ENCODE assay signal across 21 cellular contexts in genomic region chr2:21658907-21659306, GRCh38.
DNase-seq lines count a peak whose midpoint lies in the region; ATAC-seq and TF ChIP-seq lines count a peak whose summit lies in the region.
"Had no signal": no experiment of that assay in that cellular context is flagged by ENCODE, and none has a peak within 500 bp of the region (broad histone marks: within the 10 kb centered on the region; RNA-seq: fewer than 3 reads in every experiment).

No MANE protein-coding gene starts in this region.

- WGBS in esophagus muscularis mucosa, result 54% methylated on average over 2 of the region's 2 CpGs

- intact Hi-C loops in esophagus muscularis mucosa (cut with DNase I) (no loop called here), sciatic nerve (cut with DNase I) (no loop called here)

- CTCF ChIA-PET in AG04450 (lab: Charles Lee), result no interaction called here

- TF ChIP-seq CTCF in AG04450 (IDR thresholded peaks at IDR 0.05; ENCODE audit: low read depth, low read length), result no peak
- TF ChIP-seq CTCF in esophagus muscularis mucosa (IDR thresholded peaks at IDR 0.05), result no peak

- DNase-seq in AG04450 (ENCODE audit: low read depth, low spot score), result no peak
- DNase-seq in esophagus muscularis mucosa (ENCODE audit: extremely low spot score), result peak; percentile 34
- DNase-seq in iris pigment epithelial cell (ENCODE audit: low read depth), result peak; percentile 35
- DNase-seq in sciatic nerve (ENCODE audit: low spot score), result no peak
- no peak for DNase-seq in dedifferentiated amniotic fluid mesenchymal stem cell (ENCODE audit: extremely low spot score)
- DNase-seq in T-helper 1 cell, result no peak
- DNase-seq in cerebellar cortex (ENCODE audit: low spot score), result no peak
- DNase-seq: BE2C; Calu3; DMS153; DND-41; NCI-H1092; NCI-H146; NCI-H1930; NCI-H446 treated with DMSO at 0.1 percent for 48 hours; NCI-H526; NCI-H82; NK-92 treated with Interleukin-12 subunit alpha and Interleukin-12 subunit beta, amount 100 ng/mL, for 24 hours; PC-3 had no signal

- H3K4me1 ChIP-seq in esophagus muscularis mucosa, result peaks cover 0 to 3% (median 0%) of the 10 kb centered on the region in 4 donors

- no peak for TF ChIP-seq POLR2A in esophagus muscularis mucosa (IDR thresholded peaks at IDR 0.05; ENCODE audit: low read depth)

- no peak overlapping the region for H3K4me3 ChIP-seq in AG04450 (ENCODE audit: low read depth, low read length)
- no peak overlapping the region for H3K4me3 ChIP-seq in esophagus muscularis mucosa

- ATAC-seq in sciatic nerve, result peak; percentile 77
- ATAC-seq: HCT116, PC-3 had no signal

- no peak for TF ChIP-seq EP300 in esophagus muscularis mucosa (IDR thresholded peaks at IDR 0.05)

- no peaks in the 10 kb centered on the region for H3K27me3 ChIP-seq in AG04450 (ENCODE audit: control insufficient read depth, insufficient read depth, low read length)
- H3K27me3 ChIP-seq in esophagus muscularis mucosa, result no peaks in the 10 kb centered on the region
- H3K27me3 ChIP-seq: BE2C had no signal

- no peaks in the 10 kb centered on the region for H3K9me3 ChIP-seq in AG04450 (ENCODE audit: control insufficient read depth, insufficient read depth, low read length)
- H3K9me3 ChIP-seq in esophagus muscularis mucosa, result no peaks in the 10 kb centered on the region
- H3K9me3 ChIP-seq: BE2C had no signal

- peak overlapping the region; percentile 25 for H3K27ac ChIP-seq in AG04450 (ENCODE audit: low read depth, low read length)
- H3K27ac ChIP-seq in esophagus muscularis mucosa (replicated peaks in 1 of 4), result no peak overlapping the region
- H3K27ac ChIP-seq: 22Rv1 had no signal

- H3K36me3 ChIP-seq in esophagus muscularis mucosa, result no peaks in the 10 kb centered on the region
- H3K36me3 ChIP-seq: BE2C had no signal

- POLR2A ChIA-PET in AG04450 (lab: Yijun Ruan, JAX), result no interaction called here

Comparison
In these comparisons a context has a peak if more than half of its experiments do, and no peak if none do; other contexts are left out.
1. DNase-seq: peak in esophagus muscularis mucosa (single experiment) and iris pigment epithelial cell (single experiment); none in AG04450 (single experiment), sciatic nerve (single experiment), dedifferentiated amniotic fluid mesenchymal stem cell (single experiment), T-helper 1 cell (0 of 5) and cerebellar cortex (single experiment).